In genomic region chr2:7516447-7517121, GRCh38 we compare ENCODE assay signal across 18 cellular contexts.
DNase-seq lines count a peak whose midpoint lies in the region; ATAC-seq and TF ChIP-seq lines count a peak whose summit lies in the region.
"Had no signal": no experiment of that assay in that cellular context is flagged by ENCODE, and none has a peak within 500 bp of the region (broad histone marks: within the 10 kb centered on the region; RNA-seq: fewer than 3 reads in every experiment).

No MANE protein-coding gene starts in this region.

- peak; percentile 49 for DNase-seq in AG09309 (ENCODE audit: low read depth)
- DNase-seq in BE2C, result no peak
- no peak for DNase-seq in PC-9
- DNase-seq in effector memory CD8-positive, alpha-beta T cell, result no peak
- DNase-seq in NCI-H187 treated with DMSO at 0.1 percent for 48 hours (lab: John Stamatoyannopoulos, UW), result no peak
- DNase-seq in GM13976 (ENCODE audit: low spot score), result no peak
- DNase-seq in DMS53 treated with DMSO at 0.1 percent for 48 hours (lab: John Stamatoyannopoulos, UW; ENCODE audit: unreplicated experiment), result no peak
- DNase-seq: brain microvascular endothelial cell, cortex of kidney, DMS79 treated with DMSO at 0.1 percent for 48 hours, H7, kidney, mammary epithelial cell, NCI-H2171, NCI-H748 treated with DMSO at 0.1 percent for 48 hours, spleen had no signal

- H3K27me3 ChIP-seq in BE2C, result no peaks in the 10 kb centered on the region
- no peaks in the 10 kb centered on the region for H3K27me3 ChIP-seq in PC-9 (ENCODE audit: insufficient read depth, low read depth)
- H3K27me3 ChIP-seq: brain microvascular endothelial cell, spleen had no signal

- CTCF ChIA-PET in PC-9 (lab: Charles Lee), result no interaction called here

- H3K27ac ChIP-seq in PC-9, result no peak overlapping the region
- H3K27ac ChIP-seq: brain microvascular endothelial cell had no signal

- H3K4me3 ChIP-seq in AG09309 (ENCODE audit: control insufficient read depth, low read depth, low read length) (no peak overlapping the region), BE2C (ENCODE audit: low read depth, low read length) (peak overlapping the region; percentile 19), PC-9 (no peak overlapping the region)

- peaks cover 10 to 28% of the 10 kb centered on the region in 2 donors for H3K4me1 Mint-ChIP-seq in effector memory CD8-positive, alpha-beta T cell (ENCODE audit: low read depth in 2 of 2)
- H3K4me1 Mint-ChIP-seq: nephron had no signal

- H4K20me1 ChIP-seq in PC-9 (ENCODE audit: insufficient read depth), result no peaks in the 10 kb centered on the region

- H3K4me3 Mint-ChIP-seq in effector memory CD8-positive, alpha-beta T cell, result peak overlapping the region; percentile 59 to 76
- H3K4me3 Mint-ChIP-seq: activated naive CD4-positive, alpha-beta T cell treated with anti-CD3 and anti-CD28 coated beads, Interleukin-2, amount 10 ng/mL, durations not matched to agents 7 days and 5 days; nephron had no signal

- no TSS peak for BruUV-seq in PC-9 (replicated peaks; lab: Mats Ljungman, UMichigan)

- peaks cover 8% of the 10 kb centered on the region for H3K4me1 ChIP-seq in BE2C
- no peaks in the 10 kb centered on the region for H3K4me1 ChIP-seq in PC-9 (replicated peaks; ENCODE audit: insufficient read depth)
- H3K4me1 ChIP-seq: spleen had no signal

- H3K9me2 ChIP-seq in PC-9 (ENCODE audit: insufficient read depth), result no peaks in the 10 kb centered on the region

- intact Hi-C loops in PC-9 (cut with micrococcal nuclease; ENCODE audit: unreplicated experiment), result no loop called here

- H3K36me3 ChIP-seq in BE2C (no peaks in the 10 kb centered on the region), PC-9 (ENCODE audit: low read depth) (no peaks in the 10 kb centered on the region)
- H3K36me3 ChIP-seq: brain microvascular endothelial cell, spleen had no signal

- no peak overlapping the region for H3K4me2 ChIP-seq in PC-9

- TF ChIP-seq CTCF in AG09309 (IDR thresholded peaks at IDR 0.05; ENCODE audit: control insufficient read depth, insufficient read depth, low read depth, low read length, missing control alignments) (no peak), BE2C (IDR thresholded peaks at IDR 0.05; ENCODE audit: low read depth, low read length) (no peak), PC-9 (conservative IDR thresholded peaks at IDR 0.05) (no peak), GM13976 (IDR thresholded peaks at IDR 0.05; ENCODE audit: borderline replicate concordance, control extremely low read depth, extremely low read depth, insufficient read depth, missing control alignments) (no peak)

- no peaks in the 10 kb centered on the region for H3F3A ChIP-seq in PC-9 (ENCODE audit: insufficient read depth, low read depth)

- POLR2A ChIA-PET in PC-9 (lab: Charles Lee; ENCODE audit: unreplicated experiment), result no interaction called here

- H3K27ac Mint-ChIP-seq in effector memory CD8-positive, alpha-beta T cell, result peak overlapping the region in 1 of 2 donors; percentile 83
- H3K27ac Mint-ChIP-seq: nephron had no signal

- H3K36me3 Mint-ChIP-seq in effector memory CD8-positive, alpha-beta T cell (ENCODE audit: insufficient read depth), result peaks cover 2% of the 10 kb centered on the region

- in situ Hi-C loops in GM13976 (cut with MboI; ENCODE audit: low sequenced_read_pairs, unreplicated experiment), result no loop called here

- H3K9me3 ChIP-seq in BE2C, result no peaks in the 10 kb centered on the region
- no peaks in the 10 kb centered on the region for H3K9me3 ChIP-seq in PC-9 (ENCODE audit: insufficient read depth, low read depth)
- H3K9me3 ChIP-seq: spleen had no signal

- no peaks in the 10 kb centered on the region for H3K27me3 Mint-ChIP-seq in effector memory CD8-positive, alpha-beta T cell

- H2AFZ ChIP-seq in PC-9, result 0 out of 2 replicates have a peak overlapping the region, but pooled peaks have one; percentile 29

- H3K9me3 Mint-ChIP-seq in effector memory CD8-positive, alpha-beta T cell, result no peaks in the 10 kb centered on the region
- H3K9me3 Mint-ChIP-seq: activated naive CD4-positive, alpha-beta T cell treated with anti-CD3 and anti-CD28 coated beads, Interleukin-2, amount 10 ng/mL, durations not matched to agents 7 days and 5 days; nephron had no signal

- no peaks in the 10 kb centered on the region for H3K79me2 ChIP-seq in PC-9 (ENCODE audit: low read depth)

- peak; percentile 12 for ATAC-seq in effector memory CD8-positive, alpha-beta T cell (replicated peaks)
